ENCODE assay signal across 8 cellular contexts in the genomic region with DNA sequence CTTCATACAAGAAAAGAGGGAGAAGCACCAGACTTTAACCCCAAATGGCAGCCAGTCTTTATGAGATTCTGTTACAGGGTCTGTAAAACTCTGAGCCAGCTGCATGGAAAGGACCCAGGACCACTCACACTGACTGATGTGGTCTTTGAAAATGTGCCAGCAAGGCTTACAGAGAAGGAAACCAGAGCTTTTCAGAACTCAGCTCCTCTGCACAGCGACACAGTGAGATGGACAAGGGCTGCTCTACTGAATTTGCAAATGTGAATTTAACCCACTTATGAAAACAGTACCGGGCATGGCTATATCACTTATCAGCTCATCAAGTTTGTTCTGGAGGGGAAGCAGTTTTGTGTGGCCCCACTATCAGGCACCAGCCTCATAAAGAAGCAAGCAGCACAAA.
A peak's percentile ranks its signal among the peaks of the same experiment; 100 is the strongest.
DNase-seq lines count a peak whose midpoint lies in the region; ATAC-seq and TF ChIP-seq lines count a peak whose summit lies in the region.

No MANE protein-coding gene starts in this region.

- peak overlapping the region; percentile 90 for H3K27ac Mint-ChIP-seq in activated T-cell treated with anti-CD3 and anti-CD28 coated beads, Interleukin-2, amount 50 U/mL, for 24 hours
- peak overlapping the region; percentile 90 to 93 for H3K27ac Mint-ChIP-seq in stimulated activated naive CD8-positive, alpha-beta T cell treated with anti-CD3 and anti-CD28 coated beads, Interleukin-15, amount 100 ng/mL, for 72 hours

- H3K79me2 ChIP-seq in hepatocyte = no peaks in the 10 kb centered on the region

- ATAC-seq in stimulated activated naive CD8-positive, alpha-beta T cell treated with anti-CD3 and anti-CD28 coated beads, Interleukin-15, amount 100 ng/mL, for 72 hours = peak; percentile 62
- ATAC-seq in GM21737 (IDR thresholded peaks at IDR 0.05; ENCODE audit: unreplicated experiment) (no peak), GM18858 (IDR thresholded peaks at IDR 0.05; ENCODE audit: unreplicated experiment) (no peak), GM21723 (IDR thresholded peaks at IDR 0.05; ENCODE audit: unreplicated experiment) (no peak)

- peak; percentile 81 for DNase-seq in Jurkat, Clone E6-1 (ENCODE audit: low read depth, low spot score)
- peak; percentile 49 for DNase-seq in activated T-cell treated with anti-CD3 and anti-CD28 coated beads, Interleukin-2, amount 50 U/mL, for 24 hours
- DNase-seq in hepatocyte (ENCODE audit: low spot score) (peak; percentile 62), NOMO-1 treated with DMSO at 0.1 percent for 48 hours (lab: John Stamatoyannopoulos, UW; ENCODE audit: unreplicated experiment) (no peak)
- peak; percentile 18 to 25 for DNase-seq in stimulated activated naive CD8-positive, alpha-beta T cell treated with anti-CD3 and anti-CD28 coated beads, Interleukin-15, amount 100 ng/mL, for 72 hours

- whole genome bisulfite sequencing in hepatocyte (ENCODE audit: low lambda C conversion rate, missing lambda C conversion rate) = 33% methylated on average over 2 of the region's 2 CpGs

- H3K36me3 ChIP-seq in hepatocyte (replicated peaks; ENCODE audit: insufficient read depth, low read depth) = no peaks in the 10 kb centered on the region

- H4K20me1 ChIP-seq in hepatocyte (ENCODE audit: insufficient read depth, poor library complexity, severe bottlenecking) = no peaks in the 10 kb centered on the region

- TF ChIP-seq CTCF in hepatocyte (IDR thresholded peaks at IDR 0.05; ENCODE audit: poor library complexity) = no peak

- no peaks in the 10 kb centered on the region for H3K27me3 ChIP-seq in hepatocyte

- no peaks in the 10 kb centered on the region for H3K9me3 ChIP-seq in hepatocyte (ENCODE audit: low read depth)

- H3K4me3 ChIP-seq in Jurkat, Clone E6-1 (ENCODE audit: low read length) = peak overlapping the region; percentile 47
- H3K4me3 ChIP-seq in hepatocyte = no peak overlapping the region

- H3K4me3 Mint-ChIP-seq in activated T-cell treated with anti-CD3 and anti-CD28 coated beads, Interleukin-2, amount 50 U/mL, for 24 hours = peak overlapping the region; percentile 54
- H3K4me3 Mint-ChIP-seq in stimulated activated naive CD8-positive, alpha-beta T cell treated with anti-CD3 and anti-CD28 coated beads, Interleukin-15, amount 100 ng/mL, for 72 hours = peak overlapping the region; percentile 48 to 77

- no peaks in the 10 kb centered on the region for H3K27me3 Mint-ChIP-seq in activated T-cell treated with anti-CD3 and anti-CD28 coated beads, Interleukin-2, amount 50 U/mL, for 24 hours
- H3K27me3 Mint-ChIP-seq in stimulated activated naive CD8-positive, alpha-beta T cell treated with anti-CD3 and anti-CD28 coated beads, Interleukin-15, amount 100 ng/mL, for 72 hours = no peaks in the 10 kb centered on the region

- peak overlapping the region; percentile 72 for H3K27ac ChIP-seq in hepatocyte

- H3K4me2 ChIP-seq in hepatocyte = peak overlapping the region; percentile 14

- H2AFZ ChIP-seq in hepatocyte = no peak overlapping the region

- H3K36me3 Mint-ChIP-seq in activated T-cell treated with anti-CD3 and anti-CD28 coated beads, Interleukin-2, amount 50 U/mL, for 24 hours (ENCODE audit: low read depth) = peaks cover 9% of the 10 kb centered on the region

- H3K9me3 Mint-ChIP-seq in activated T-cell treated with anti-CD3 and anti-CD28 coated beads, Interleukin-2, amount 50 U/mL, for 24 hours = peaks cover 5% of the 10 kb centered on the region
- H3K9me3 Mint-ChIP-seq in stimulated activated naive CD8-positive, alpha-beta T cell treated with anti-CD3 and anti-CD28 coated beads, Interleukin-15, amount 100 ng/mL, for 72 hours = peaks cover 0 to 15% of the 10 kb centered on the region in 2 donors

- no peaks in the 10 kb centered on the region for H3K9me2 ChIP-seq in hepatocyte (replicated peaks; ENCODE audit: insufficient read depth)

- H3K4me1 Mint-ChIP-seq in activated T-cell treated with anti-CD3 and anti-CD28 coated beads, Interleukin-2, amount 50 U/mL, for 24 hours (ENCODE audit: low read depth) = peaks cover 57% of the 10 kb centered on the region
- peaks cover 50% of the 10 kb centered on the region for H3K4me1 Mint-ChIP-seq in stimulated activated naive CD8-positive, alpha-beta T cell treated with anti-CD3 and anti-CD28 coated beads, Interleukin-15, amount 100 ng/mL, for 72 hours

- H3K4me1 ChIP-seq in hepatocyte (ENCODE audit: insufficient read depth) = peaks cover 38% of the 10 kb centered on the region
